In the genomic region with DNA sequence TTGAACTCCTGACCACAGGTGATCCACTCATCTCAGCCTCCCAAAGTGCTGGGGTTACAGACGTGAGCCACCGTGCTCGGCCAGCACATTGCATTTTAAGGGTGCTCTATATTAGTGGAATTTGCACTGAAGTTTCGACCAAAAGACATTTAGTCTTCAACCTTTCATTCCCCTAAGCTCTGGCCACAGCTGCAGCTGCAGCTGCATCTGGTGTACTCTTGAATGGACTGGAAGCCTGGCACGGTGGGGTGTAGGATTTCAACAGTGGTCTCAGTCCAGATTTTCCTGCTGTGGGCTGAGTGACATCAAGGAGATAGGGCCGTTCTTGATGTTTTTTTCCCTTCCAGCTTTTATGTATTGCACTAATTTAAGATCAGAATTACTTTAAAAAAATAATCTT, we compare ENCODE assay signal across 19 cellular contexts.
"Had no signal": no experiment of that assay in that cellular context is flagged by ENCODE, and none has a peak within 500 bp of the region (broad histone marks: within the 10 kb centered on the region; RNA-seq: fewer than 3 reads in every experiment).

No MANE protein-coding gene starts in this region.

- H3K36me3 Mint-ChIP-seq: activated naive CD8-positive, alpha-beta T cell treated with anti-CD3 and anti-CD28 coated beads for 36 hours had no signal

- H3K9me3 Mint-ChIP-seq: activated B cell treated with CpG ODN at 0.5 μM for 24 hours; activated naive CD8-positive, alpha-beta T cell treated with anti-CD3 and anti-CD28 coated beads for 36 hours; activated T-cell treated with anti-CD3 and anti-CD28 coated beads, Interleukin-2, amount 50 U/mL, for 4 hours; neural crest cell; T-helper 1 cell treated with Interleukin-12 subunit alpha and Interleukin-12 subunit beta and Interleukin-4 antibody, amounts not matched to agents 30 μg/mL and 1 μg/mL, for 36 hours had no signal

- H3K4me1 Mint-ChIP-seq: activated B cell treated with CpG ODN at 0.5 μM for 24 hours; activated CD4-positive, alpha-beta T cell treated with anti-CD3 and anti-CD28 coated beads for 36 hours; activated naive CD8-positive, alpha-beta T cell treated with anti-CD3 and anti-CD28 coated beads for 36 hours had no signal

- H3K27me3 Mint-ChIP-seq: activated B cell treated with CpG ODN at 0.5 μM for 24 hours; activated CD4-positive, alpha-beta T cell treated with anti-CD3 and anti-CD28 coated beads for 36 hours; activated naive CD8-positive, alpha-beta T cell treated with anti-CD3 and anti-CD28 coated beads for 36 hours had no signal

- ATAC-seq: activated CD4-positive, alpha-beta T cell treated with anti-CD3 and anti-CD28 coated beads for 36 hours; activated T-cell treated with anti-CD3 and anti-CD28 coated beads, Interleukin-2, amount 50 U/mL, for 4 hours; left lobe of liver had no signal

- H3K4me3 Mint-ChIP-seq: activated B cell treated with CpG ODN at 0.5 μM for 24 hours; activated CD4-positive, alpha-beta T cell treated with anti-CD3 and anti-CD28 coated beads for 36 hours; activated naive CD8-positive, alpha-beta T cell treated with anti-CD3 and anti-CD28 coated beads for 36 hours; activated T-cell treated with anti-CD3 and anti-CD28 coated beads, Interleukin-2, amount 50 U/mL, for 4 hours; neural crest cell; T-helper 1 cell treated with Interleukin-12 subunit alpha and Interleukin-12 subunit beta and Interleukin-4 antibody, amounts not matched to agents 30 μg/mL and 1 μg/mL, for 36 hours had no signal

- H3K27ac ChIP-seq: breast epithelium, coronary artery, epithelial cell of prostate, sigmoid colon, tibial artery had no signal

- H3K27ac Mint-ChIP-seq: activated B cell treated with CpG ODN at 0.5 μM for 24 hours; activated CD4-positive, alpha-beta T cell treated with anti-CD3 and anti-CD28 coated beads for 36 hours; activated naive CD8-positive, alpha-beta T cell treated with anti-CD3 and anti-CD28 coated beads for 36 hours; T-helper 1 cell treated with Interleukin-12 subunit alpha and Interleukin-12 subunit beta and Interleukin-4 antibody, amounts not matched to agents 30 μg/mL and 1 μg/mL, for 36 hours had no signal

- DNase-seq: activated B cell treated with CpG ODN at 0.5 μM for 24 hours; activated CD4-positive, alpha-beta T cell treated with anti-CD3 and anti-CD28 coated beads for 36 hours; activated CD4-positive, alpha-beta T cell treated with anti-CD3 and anti-CD28 coated beads, Interleukin-2, amount 50 U/mL, for 48 hours; activated CD8-positive, alpha-beta memory T cell treated with anti-CD3 and anti-CD28 coated beads, Interleukin-2, amount 50 U/mL, for 48 hours; activated naive CD4-positive, alpha-beta T cell treated with Interleukin-2 at 50 U/mL for 16 hours; activated naive CD8-positive, alpha-beta T cell treated with anti-CD3 and anti-CD28 coated beads for 36 hours; activated T-cell treated with anti-CD3 and anti-CD28 coated beads, Interleukin-2, amount 50 U/mL, for 4 hours; kidney; retina; sigmoid colon; stimulated activated CD4-positive, alpha-beta T cell treated with anti-CD3 and anti-CD28 coated beads, Interleukin-4, amount 100 ng/mL, for 24 hours; stimulated activated naive CD4-positive, alpha-beta T cell treated with Interleukin-2 at 50 U/mL for 16 hours; tibial artery had no signal
